12 cellular contexts compared by ENCODE assay signal in the genomic region with DNA sequence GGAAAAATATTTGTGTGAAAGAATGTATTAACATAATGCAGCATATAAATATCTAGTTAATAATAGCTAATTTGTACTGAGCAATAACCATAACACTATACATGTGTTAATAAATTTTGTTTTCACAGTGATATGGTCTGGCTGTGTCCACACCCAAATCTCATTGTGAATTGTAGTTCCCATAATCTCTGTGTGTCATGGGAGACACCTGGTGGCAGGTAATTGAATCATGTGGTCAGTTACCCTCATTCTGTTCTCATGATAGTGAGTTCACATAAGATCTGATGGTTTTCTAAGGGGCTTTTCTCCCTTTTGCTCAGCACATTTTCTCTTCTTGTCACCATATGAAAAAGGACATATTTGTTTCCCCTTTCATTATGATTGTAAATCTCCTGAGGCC. TPM values are rescaled to one million over a fixed set of nuclear protein-coding genes. Genes with fewer than 3 reads are reported as not detected.
DNase-seq lines count a peak whose midpoint lies in the region; TF ChIP-seq lines count a peak whose summit lies in the region.
"Not testable (repeated sequence)": the region's sequence is repeated elsewhere in the genome, so short reads cannot be mapped to it uniquely, and the experiment has no call there.
"Had no signal": no experiment of that assay in that cellular context is flagged by ENCODE, and none has a peak within 500 bp of the region (broad histone marks: within the 10 kb centered on the region; RNA-seq: fewer than 3 reads in every experiment).

No MANE protein-coding gene starts in this region.

- H3K36me3 Mint-ChIP-seq in endodermal cell (ENCODE audit: low read depth), result not testable (repeated sequence)

- H3K27ac Mint-ChIP-seq in endodermal cell, result not testable (repeated sequence)

- not testable (repeated sequence) for H3K27me3 ChIP-seq in KMS-11 (ENCODE audit: insufficient read depth, low read depth); endodermal cell (ENCODE audit: control insufficient read depth, insufficient read depth, low read length, poor library complexity, severe bottlenecking); liver (ENCODE audit: control insufficient read depth in 4 of 4, insufficient read depth in 4 of 4, low read length in 3 of 4)

- H3K27ac ChIP-seq in KMS-11; endodermal cell (ENCODE audit: low read depth, low read length); liver (ENCODE audit: low read depth in 1 of 2, low read length in 2 of 2): not testable (repeated sequence)

- not testable (repeated sequence) for H3K79me2 ChIP-seq in KMS-11 (ENCODE audit: insufficient read depth, low read depth)

- H3K9me3 ChIP-seq in endodermal cell (ENCODE audit: control insufficient read depth, low read length), result peaks cover 55% of the 10 kb centered on the region
- not testable (repeated sequence) for H3K9me3 ChIP-seq in liver (ENCODE audit: control insufficient read depth in 4 of 4, low read length in 3 of 4)

- H3K4me1 Mint-ChIP-seq in endodermal cell, result not testable (repeated sequence)

- H4K20me1 ChIP-seq in KMS-11 (ENCODE audit: insufficient read depth), result not testable (repeated sequence)

- H3K4me1 ChIP-seq in KMS-11 (ENCODE audit: low read depth, poor library complexity, severe bottlenecking); endodermal cell (ENCODE audit: control insufficient read depth, insufficient read depth, low read length); liver (ENCODE audit: control insufficient read depth in 4 of 4, insufficient read depth in 4 of 4, low read length in 3 of 4): not testable (repeated sequence)

- not testable (repeated sequence) for H3K4me3 Mint-ChIP-seq in endodermal cell

- H3K27me3 Mint-ChIP-seq in endodermal cell (ENCODE audit: insufficient read depth), result not testable (repeated sequence)

- not testable (repeated sequence) for H3K4me3 ChIP-seq in KMS-11 (IDR thresholded peaks at IDR 0.05; ENCODE audit: insufficient read depth, low read depth, low read length); endodermal cell (ENCODE audit: low read length); liver (ENCODE audit: low read depth in 1 of 3, low read length in 3 of 3)

- not testable (repeated sequence) for H3K36me3 ChIP-seq in KMS-11 (ENCODE audit: insufficient read depth); endodermal cell (ENCODE audit: control insufficient read depth, insufficient read depth, low read length); liver (ENCODE audit: control insufficient read depth in 4 of 4, insufficient read depth in 3 of 4, low read depth in 1 of 4, low read length in 3 of 4)

- TF ChIP-seq CTCF in KMS-11 (conservative IDR thresholded peaks at IDR 0.05; ENCODE audit: low read depth, low read length) (0 out of 2 replicates have a peak, but pooled peaks have one; percentile 16), endodermal cell (conservative IDR thresholded peaks at IDR 0.05) (peak; percentile 39), liver (IDR thresholded peaks at IDR 0.05; ENCODE audit: low read depth, low read length, missing input control) (peak; percentile 52)

- peaks cover 69% of the 10 kb centered on the region for H3K9me3 Mint-ChIP-seq in endodermal cell

- peak; percentile 74 to 87 for TF ChIP-seq RAD21 in liver (IDR thresholded peaks at IDR 0.05)

- peak; percentile 33 for DNase-seq in DMS53 (lab: John Stamatoyannopoulos, UW)
- DNase-seq in NCI-H1105 treated with DMSO at 0.1 percent for 48 hours (lab: John Stamatoyannopoulos, UW), result peak; percentile 2
- DNase-seq in NCI-H82 (lab: John Stamatoyannopoulos, UW), result peak; percentile 8
- DNase-seq in RKO (ENCODE audit: low spot score), result peak; percentile 30
- DNase-seq in endodermal cell, result not testable (repeated sequence)

- H2AFZ ChIP-seq in KMS-11 (ENCODE audit: low read depth), result not testable (repeated sequence)

- not testable (repeated sequence) for H3K9ac ChIP-seq in KMS-11; endodermal cell (ENCODE audit: extremely low read depth, low read length, poor library complexity, severe bottlenecking); liver (ENCODE audit: low read depth in 1 of 2, low read length in 2 of 2)

- H3K4me2 ChIP-seq in KMS-11, result not testable (repeated sequence)

RNA-seq across cellular contexts. Expression of a gene that starts 30.3 kb away (rescaled TPM):
- total RNA-seq in endodermal cell, result not detected
- polyA plus RNA-seq in endodermal cell (2013, experiment 1 of 2), result not detected
- polyA plus RNA-seq in endodermal cell (2013, experiment 2 of 2), result not detected
- not detected for total RNA-seq in liver
- polyA plus RNA-seq in liver, result not detected
- total RNA-seq: Calu3, GM23338, HFFc6, Peyer's patch had no signal
- polyA plus RNA-seq: GM23338, SK-N-SH had no signal
